In genomic region chr4:38409852-38410251, GRCh38 we compare ENCODE assay signal across 1 cellular context.
TF ChIP-seq lines count a peak whose summit lies in the region.

No MANE protein-coding gene starts in this region.

TF ChIP-seq in GM23338, 12 proteins besides CTCF, POLR2A, EP300 and RAD21 (continued from another document):
- TF ChIP-seq, protein P1, sequence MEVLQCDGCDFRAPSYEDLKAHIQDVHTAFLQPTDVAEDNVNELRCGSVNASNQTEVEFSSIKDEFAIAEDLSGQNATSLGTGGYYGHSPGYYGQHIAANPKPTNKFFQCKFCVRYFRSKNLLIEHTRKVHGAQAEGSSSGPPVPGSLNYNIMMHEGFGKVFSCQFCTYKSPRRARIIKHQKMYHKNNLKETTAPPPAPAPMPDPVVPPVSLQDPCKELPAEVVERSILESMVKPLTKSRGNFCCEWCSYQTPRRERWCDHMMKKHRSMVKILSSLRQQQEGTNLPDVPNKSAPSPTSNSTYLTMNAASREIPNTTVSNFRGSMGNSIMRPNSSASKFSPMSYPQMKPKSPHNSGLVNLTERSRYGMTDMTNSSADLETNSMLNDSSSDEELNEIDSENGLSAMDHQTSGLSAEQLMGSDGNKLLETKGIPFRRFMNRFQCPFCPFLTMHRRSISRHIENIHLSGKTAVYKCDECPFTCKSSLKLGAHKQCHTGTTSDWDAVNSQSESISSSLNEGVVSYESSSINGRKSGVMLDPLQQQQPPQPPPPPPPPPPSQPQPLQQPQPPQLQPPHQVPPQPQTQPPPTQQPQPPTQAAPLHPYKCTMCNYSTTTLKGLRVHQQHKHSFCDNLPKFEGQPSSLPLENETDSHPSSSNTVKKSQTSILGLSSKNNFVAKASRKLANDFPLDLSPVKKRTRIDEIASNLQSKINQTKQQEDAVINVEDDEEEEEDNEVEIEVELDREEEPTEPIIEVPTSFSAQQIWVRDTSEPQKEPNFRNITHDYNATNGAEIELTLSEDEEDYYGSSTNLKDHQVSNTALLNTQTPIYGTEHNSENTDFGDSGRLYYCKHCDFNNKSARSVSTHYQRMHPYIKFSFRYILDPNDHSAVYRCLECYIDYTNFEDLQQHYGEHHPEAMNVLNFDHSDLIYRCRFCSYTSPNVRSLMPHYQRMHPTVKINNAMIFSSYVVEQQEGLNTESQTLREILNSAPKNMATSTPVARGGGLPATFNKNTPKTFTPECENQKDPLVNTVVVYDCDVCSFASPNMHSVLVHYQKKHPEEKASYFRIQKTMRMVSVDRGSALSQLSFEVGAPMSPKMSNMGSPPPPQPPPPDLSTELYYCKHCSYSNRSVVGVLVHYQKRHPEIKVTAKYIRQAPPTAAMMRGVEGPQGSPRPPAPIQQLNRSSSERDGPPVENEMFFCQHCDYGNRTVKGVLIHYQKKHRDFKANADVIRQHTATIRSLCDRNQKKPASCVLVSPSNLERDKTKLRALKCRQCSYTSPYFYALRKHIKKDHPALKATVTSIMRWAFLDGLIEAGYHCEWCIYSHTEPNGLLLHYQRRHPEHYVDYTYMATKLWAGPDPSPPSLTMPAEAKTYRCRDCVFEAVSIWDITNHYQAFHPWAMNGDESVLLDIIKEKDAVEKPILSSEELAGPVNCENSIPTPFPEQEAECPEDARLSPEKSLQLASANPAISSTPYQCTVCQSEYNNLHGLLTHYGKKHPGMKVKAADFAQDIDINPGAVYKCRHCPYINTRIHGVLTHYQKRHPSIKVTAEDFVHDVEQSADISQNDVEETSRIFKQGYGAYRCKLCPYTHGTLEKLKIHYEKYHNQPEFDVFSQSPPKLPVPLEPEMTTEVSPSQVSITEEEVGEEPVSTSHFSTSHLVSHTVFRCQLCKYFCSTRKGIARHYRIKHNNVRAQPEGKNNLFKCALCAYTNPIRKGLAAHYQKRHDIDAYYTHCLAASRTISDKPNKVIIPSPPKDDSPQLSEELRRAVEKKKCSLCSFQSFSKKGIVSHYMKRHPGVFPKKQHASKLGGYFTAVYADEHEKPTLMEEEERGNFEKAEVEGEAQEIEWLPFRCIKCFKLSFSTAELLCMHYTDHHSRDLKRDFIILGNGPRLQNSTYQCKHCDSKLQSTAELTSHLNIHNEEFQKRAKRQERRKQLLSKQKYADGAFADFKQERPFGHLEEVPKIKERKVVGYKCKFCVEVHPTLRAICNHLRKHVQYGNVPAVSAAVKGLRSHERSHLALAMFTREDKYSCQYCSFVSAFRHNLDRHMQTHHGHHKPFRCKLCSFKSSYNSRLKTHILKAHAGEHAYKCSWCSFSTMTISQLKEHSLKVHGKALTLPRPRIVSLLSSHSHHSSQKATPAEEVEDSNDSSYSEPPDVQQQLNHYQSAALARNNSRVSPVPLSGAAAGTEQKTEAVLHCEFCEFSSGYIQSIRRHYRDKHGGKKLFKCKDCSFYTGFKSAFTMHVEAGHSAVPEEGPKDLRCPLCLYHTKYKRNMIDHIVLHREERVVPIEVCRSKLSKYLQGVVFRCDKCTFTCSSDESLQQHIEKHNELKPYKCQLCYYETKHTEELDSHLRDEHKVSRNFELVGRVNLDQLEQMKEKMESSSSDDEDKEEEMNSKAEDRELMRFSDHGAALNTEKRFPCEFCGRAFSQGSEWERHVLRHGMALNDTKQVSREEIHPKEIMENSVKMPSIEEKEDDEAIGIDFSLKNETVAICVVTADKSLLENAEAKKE (CRISPR knock-in tag; IDR thresholded peaks at IDR 0.05) = no peak
- TF ChIP-seq NANOG (IDR thresholded peaks at IDR 0.05; ENCODE audit: borderline replicate concordance) = no peak
- no peak for TF ChIP-seq ZNF114 (CRISPR knock-in tag; IDR thresholded peaks at IDR 0.05)
- no peak for TF ChIP-seq STAT1 (IDR thresholded peaks at IDR 0.05; ENCODE audit: unreplicated experiment)
- TF ChIP-seq EZH2phosphoT487 (IDR thresholded peaks at IDR 0.05; ENCODE audit: unreplicated experiment) = no peak
